ENCODE assay signal across 8 cellular contexts in genomic region chr2:74481432-74481831, GRCh38. TPM values are rescaled to one million over a fixed set of nuclear protein-coding genes. Genes with fewer than 3 reads are reported as not detected.
DNase-seq lines count a peak whose midpoint lies in the region; ATAC-seq, FAIRE-seq and TF ChIP-seq lines count a peak whose summit lies in the region.

No MANE protein-coding gene starts in this region.

- H3K4me1 ChIP-seq in left ventricle myocardium inferior (peaks cover 44% of the 10 kb centered on the region), mucosa of rectum (ENCODE audit: control insufficient read depth in 2 of 2, insufficient read depth in 2 of 2, low read length in 2 of 2) (peaks cover 24 to 25% of the 10 kb centered on the region in 2 donors)

- H3K27me3 ChIP-seq in left ventricle myocardium inferior (ENCODE audit: low read depth): no peaks in the 10 kb centered on the region
- H3K27me3 ChIP-seq in bronchial epithelial cell (ENCODE audit: control insufficient read depth, insufficient read depth, low read length): no peaks in the 10 kb centered on the region
- H3K27me3 ChIP-seq in mucosa of rectum (ENCODE audit: control insufficient read depth in 2 of 2, insufficient read depth in 2 of 2, low read length in 2 of 2): no peaks in the 10 kb centered on the region

- intact Hi-C loops in left ventricle myocardium inferior (cut with micrococcal nuclease): loop anchor here (5.0 to 10.0 kb wide), 2 partner anchors 63 to 106 kb away; no protein-coding TSS in a partner anchor
- intact Hi-C loops in Right ventricle myocardium superior (cut with DNase I): loop anchor here (5.0 kb wide), 1 partner anchor 106 kb away; no protein-coding TSS in a partner anchor

- DNase-seq in left ventricle myocardium inferior: no peak
- no peak for DNase-seq in Right ventricle myocardium superior
- DNase-seq in bronchial epithelial cell (ENCODE audit: low read depth): no peak
- no peak for DNase-seq in cerebellum (ENCODE audit: low spot score)

- no peaks in the 10 kb centered on the region for H3K9me3 ChIP-seq in left ventricle myocardium inferior (replicated peaks)
- H3K9me3 ChIP-seq in mucosa of rectum (ENCODE audit: control insufficient read depth in 2 of 2, low read length in 2 of 2): no peaks in the 10 kb centered on the region

- H3K9ac ChIP-seq in mucosa of rectum (ENCODE audit: low read depth in 1 of 2, low read length in 2 of 2): peak overlapping the region; percentile 79 to 89

- peak overlapping the region; percentile 99 for H3K4me3 ChIP-seq in left ventricle myocardium inferior
- H3K4me3 ChIP-seq in bronchial epithelial cell (ENCODE audit: low read depth, low read length): peak overlapping the region; percentile 91
- peak overlapping the region; percentile 100 for H3K4me3 ChIP-seq in mucosa of rectum (ENCODE audit: low read length in 2 of 2)

- TF ChIP-seq CTCF in left ventricle myocardium inferior (IDR thresholded peaks at IDR 0.05; ENCODE audit: borderline replicate concordance) (no peak), bronchial epithelial cell (IDR thresholded peaks at IDR 0.05; ENCODE audit: insufficient read depth, low read length, severe bottlenecking) (no peak)

- ATAC-seq in Right ventricle myocardium superior (ENCODE audit: poor library complexity): no peak
- ATAC-seq in HG03378 (IDR thresholded peaks at IDR 0.05; ENCODE audit: unreplicated experiment): no peak
- no peak for ATAC-seq in HG03354 (IDR thresholded peaks at IDR 0.05; ENCODE audit: poor library complexity, severe bottlenecking, unreplicated experiment)
- no peak for ATAC-seq in HG03439 (IDR thresholded peaks at IDR 0.05; ENCODE audit: unreplicated experiment)

- no peak for FAIRE-seq in bronchial epithelial cell (lab: Jason Lieb, UNC)

- H3K36me3 ChIP-seq in left ventricle myocardium inferior: peaks cover 58% of the 10 kb centered on the region
- H3K36me3 ChIP-seq in bronchial epithelial cell (ENCODE audit: control insufficient read depth, insufficient read depth, low read length): peaks cover 8% of the 10 kb centered on the region
- H3K36me3 ChIP-seq in mucosa of rectum (ENCODE audit: control insufficient read depth in 2 of 2, insufficient read depth in 2 of 2, low read length in 2 of 2): peaks cover 7 to 19% of the 10 kb centered on the region in 2 donors

- peak overlapping the region; percentile 97 for H3K27ac ChIP-seq in left ventricle myocardium inferior (replicated peaks)
- H3K27ac ChIP-seq in mucosa of rectum (ENCODE audit: low read depth in 2 of 2, low read length in 2 of 2): peak overlapping the region in 1 of 2 donors; percentile 93

RNA-seq across cellular contexts. Expression of gene CCDC142, which starts 1.4 kb away (rescaled TPM):
- total RNA-seq in left ventricle myocardium inferior: 5.6 TPM
- 7.2 TPM for total RNA-seq in Right ventricle myocardium superior
- 12.1 and 12.8 TPM in 2 replicates for total RNA-seq in bronchial epithelial cell
- 40.8 TPM for total RNA-seq in cerebellum

RNA-seq across cellular contexts. Expression of gene TTC31, which starts 1.4 kb away (rescaled TPM):
- 9.5 TPM for total RNA-seq in left ventricle myocardium inferior
- total RNA-seq in Right ventricle myocardium superior: 8.4 TPM
- total RNA-seq in bronchial epithelial cell: 5.8 and 6.8 TPM in 2 replicates
- 12.2 TPM for total RNA-seq in cerebellum

RNA-seq across cellular contexts. Expression of gene MRPL53, which starts 9.0 kb away (rescaled TPM):
- 176 TPM for total RNA-seq in left ventricle myocardium inferior
- 159 TPM for total RNA-seq in Right ventricle myocardium superior
- 45.6 and 57.9 TPM in 2 replicates for total RNA-seq in bronchial epithelial cell
- total RNA-seq in cerebellum: 12.3 TPM

RNA-seq across cellular contexts. Expression of gene MOGS, which starts 16.2 kb away (rescaled TPM):
- 19.5 TPM for total RNA-seq in left ventricle myocardium inferior
- total RNA-seq in Right ventricle myocardium superior: 19.2 TPM
- 49.5 and 50.6 TPM in 2 replicates for total RNA-seq in bronchial epithelial cell
- total RNA-seq in cerebellum: 18.6 TPM

RNA-seq across cellular contexts. Expression of gene LBX2, which starts 18.0 kb away (rescaled TPM):
- total RNA-seq in left ventricle myocardium inferior: 0.25 TPM
- 0.16 TPM for total RNA-seq in Right ventricle myocardium superior
- total RNA-seq in bronchial epithelial cell: 0.53 and 0.77 TPM in 2 replicates
- total RNA-seq in cerebellum: not detected
